Comparison of ENCODE assay signal across 9 cellular contexts in the genomic region with DNA sequence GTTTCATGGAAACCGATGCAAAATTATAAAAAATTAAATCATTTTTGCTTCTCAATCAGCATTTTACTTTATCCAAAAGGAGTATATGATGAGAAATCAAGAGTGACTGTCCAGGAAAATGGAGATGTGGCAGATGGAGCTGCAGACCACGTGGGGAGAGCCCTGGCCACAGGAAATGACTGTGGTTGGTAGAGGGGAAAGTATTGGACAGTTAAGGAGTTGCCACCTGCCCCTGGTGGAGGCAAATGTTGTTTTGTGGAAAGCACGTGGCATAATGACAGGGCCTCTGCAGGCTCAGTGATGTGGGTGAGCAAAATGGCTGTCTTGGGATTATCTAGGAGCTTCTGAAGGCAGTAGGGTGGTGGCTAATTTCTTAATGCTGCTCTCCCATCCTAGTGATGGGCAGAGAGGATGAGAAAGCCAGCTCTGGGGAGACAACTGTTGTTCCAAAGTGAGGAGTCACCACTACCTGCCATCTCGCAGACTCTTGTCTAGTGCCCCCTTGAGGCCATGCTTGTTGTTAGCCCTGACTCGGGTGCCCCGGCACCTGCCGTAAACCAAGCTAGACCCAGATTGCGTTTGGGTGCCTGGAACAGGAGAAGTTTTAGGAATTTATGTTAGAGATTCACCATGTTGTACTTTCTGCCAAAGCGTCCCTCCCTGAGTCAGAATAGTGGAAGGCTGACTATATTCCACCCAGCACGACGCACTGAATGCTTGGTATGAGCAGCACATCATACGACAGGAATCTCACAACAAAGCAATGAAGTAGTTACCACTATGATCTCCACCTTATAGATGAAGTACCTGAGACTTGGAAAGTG.
DNase-seq lines count a peak whose midpoint lies in the region; ATAC-seq and TF ChIP-seq lines count a peak whose summit lies in the region.
"Had no signal": no experiment of that assay in that cellular context is flagged by ENCODE, and none has a peak within 500 bp of the region (broad histone marks: within the 10 kb centered on the region; RNA-seq: fewer than 3 reads in every experiment).

No MANE protein-coding gene starts in this region.

- no peaks in the 10 kb centered on the region for H3K4me1 Mint-ChIP-seq in T-helper 17 cell

- no peaks in the 10 kb centered on the region for H3K36me3 ChIP-seq in BLaER1

- H3K36me3 Mint-ChIP-seq in T-helper 17 cell (ENCODE audit: low read depth) = no peaks in the 10 kb centered on the region

- TF ChIP-seq CTCF in GM12873 (IDR thresholded peaks at IDR 0.05; ENCODE audit: insufficient read depth, low read depth, low read length, missing control alignments) = peak; percentile 68

- no peak overlapping the region for H3K4me3 ChIP-seq in BLaER1

- H3K4me2 ChIP-seq in BLaER1 = peak overlapping the region; percentile 53

- H3K27me3 Mint-ChIP-seq in T-helper 17 cell = peaks cover 46% of the 10 kb centered on the region

- H3K9ac ChIP-seq in BLaER1 = no peak overlapping the region

- no peak overlapping the region for H3K27ac Mint-ChIP-seq in T-helper 17 cell

- no peaks in the 10 kb centered on the region; the same call in 1 of the 2 replicates for H3K9me3 ChIP-seq in BLaER1
- H3K9me3 ChIP-seq in T-helper 17 cell (ENCODE audit: control insufficient read depth, low read length, poor library complexity, severe bottlenecking) = no peaks in the 10 kb centered on the region

- DNase-seq in SK-MEL-5 (ENCODE audit: low read depth, low spot score) (peak; percentile 53), iPS-NIHi7 (ENCODE audit: extremely low spot score) (peak; percentile 65), NCI-H2171 treated with DMSO at 0.1 percent for 48 hours (lab: John Stamatoyannopoulos, UW) (no peak), medulla oblongata (ENCODE audit: extremely low spot score) (no peak), T-helper 17 cell (no peak)
- DNase-seq: NCI-H1694 had no signal

- peaks cover 49% of the 10 kb centered on the region for H3K4me1 ChIP-seq in BLaER1

- H3K4me3 Mint-ChIP-seq in T-helper 17 cell = no peak overlapping the region

- H3K27me3 ChIP-seq in BLaER1 = no peaks in the 10 kb centered on the region

- ATAC-seq in T-helper 17 cell (no peak), GM19467 (IDR thresholded peaks at IDR 0.05; ENCODE audit: unreplicated experiment) (no peak)

- 0 out of 2 replicates have a peak overlapping the region, but pooled peaks have one; percentile 35 for H3K27ac ChIP-seq in BLaER1

- in situ Hi-C loops in SK-MEL-5 (cut with HindIII; ENCODE audit: low pct_unique_long_range_greater_than_20kb, low sequenced_read_pairs) = no loop called here

- no peaks in the 10 kb centered on the region for H4K20me1 ChIP-seq in BLaER1

Comparison
In these comparisons a context has a peak if more than half of its experiments do, and no peak if none do; other contexts are left out.
1. DNase-seq: peak in SK-MEL-5 (single experiment) and iPS-NIHi7 (single experiment); none in NCI-H2171 treated with DMSO at 0.1 percent for 48 hours (single experiment), medulla oblongata (single experiment) and T-helper 17 cell (0 of 3).